5 cellular contexts compared by ENCODE assay signal in genomic region chr6:125636671-125637070, GRCh38.
"Had no signal": no experiment of that assay in that cellular context is flagged by ENCODE, and none has a peak within 500 bp of the region (broad histone marks: within the 10 kb centered on the region; RNA-seq: fewer than 3 reads in every experiment).

No MANE protein-coding gene starts in this region.

- DNase-seq: H9, HCEC 1CT, IMR-90 had no signal

- H3K4me2 ChIP-seq: GM23338 had no signal

- H3K27ac Mint-ChIP-seq: GM23338, H9 had no signal

- H3K4me3 Mint-ChIP-seq: GM23338, H9 had no signal

- H3K4me3 ChIP-seq: GM23338, K562 had no signal

- H3K9me3 Mint-ChIP-seq: GM23338, H9 had no signal
